ENCODE assay signal across 12 cellular contexts in genomic region chr1:198519639-198520501, GRCh38. TPM values are rescaled to one million over a fixed set of nuclear protein-coding genes. Genes with fewer than 3 reads are reported as not detected.
DNase-seq lines count a peak whose midpoint lies in the region; ATAC-seq and TF ChIP-seq lines count a peak whose summit lies in the region.
"Had no signal": no experiment of that assay in that cellular context is flagged by ENCODE, and none has a peak within 500 bp of the region (broad histone marks: within the 10 kb centered on the region; RNA-seq: fewer than 3 reads in every experiment).

No MANE protein-coding gene starts in this region.

- H3K27me3 ChIP-seq in adrenal gland (no peaks in the 10 kb centered on the region), thyroid gland (no peaks in the 10 kb centered on the region)

- H3K27ac ChIP-seq in adrenal gland (no peak overlapping the region), thyroid gland (no peak overlapping the region)
- H3K27ac ChIP-seq: epithelial cell of prostate had no signal

- H3K27ac Mint-ChIP-seq in activated T-helper 2 cell treated with anti-CD3 and anti-CD28 coated beads, Interferon-gamma antibody, Interleukin-2, Interleukin-4, amounts not matched to agents 10 μg/mL and 5 μg/mL and 100 μg/mL, durations not matched to agents 14 hours and 24 hours and 36 hours, result peak overlapping the region; percentile 85

- H3K4me1 Mint-ChIP-seq in activated T-cell treated with anti-CD3 and anti-CD28 coated beads, Interleukin-2, amount 50 U/mL, for 4 hours (ENCODE audit: low read depth), result peaks cover 80% of the 10 kb centered on the region
- peaks cover 63% of the 10 kb centered on the region for H3K4me1 Mint-ChIP-seq in activated T-helper 2 cell treated with anti-CD3 and anti-CD28 coated beads, Interferon-gamma antibody, Interleukin-2, Interleukin-4, amounts not matched to agents 10 μg/mL and 5 μg/mL and 100 μg/mL, durations not matched to agents 14 hours and 24 hours and 36 hours (ENCODE audit: low read depth)

- TF ChIP-seq POLR2A in adrenal gland (IDR thresholded peaks at IDR 0.05) (no peak), thyroid gland (IDR thresholded peaks at IDR 0.05) (no peak)

- H3K4me1 ChIP-seq in adrenal gland (replicated peaks in 1 of 2) (no peaks in the 10 kb centered on the region), thyroid gland (no peaks in the 10 kb centered on the region)

- TF ChIP-seq CTCF in adrenal gland (IDR thresholded peaks at IDR 0.05) (no peak), thyroid gland (IDR thresholded peaks at IDR 0.05) (no peak)

- no peaks in the 10 kb centered on the region for H3K36me3 ChIP-seq in adrenal gland (replicated peaks in 1 of 2)
- H3K36me3 ChIP-seq in thyroid gland, result no peaks in the 10 kb centered on the region

- H3K4me3 ChIP-seq in adrenal gland (no peak overlapping the region), thyroid gland (replicated peaks in 1 of 3) (no peak overlapping the region)

- peak overlapping the region; percentile 75 for H3K4me3 Mint-ChIP-seq in activated T-cell treated with anti-CD3 and anti-CD28 coated beads, Interleukin-2, amount 50 U/mL, for 4 hours
- H3K4me3 Mint-ChIP-seq in activated T-helper 2 cell treated with anti-CD3 and anti-CD28 coated beads, Interferon-gamma antibody, Interleukin-2, Interleukin-4, amounts not matched to agents 10 μg/mL and 5 μg/mL and 100 μg/mL, durations not matched to agents 14 hours and 24 hours and 36 hours (ENCODE audit: low read depth), result peak overlapping the region; percentile 73

- 77 to 80% (median 78%) methylated on average over 10 of the region's 10 CpGs for WGBS in adrenal gland, 4 donors
- WGBS in thyroid gland, 2 donors, result 91 to 92% methylated on average over 10 of the region's 10 CpGs

- H3K9me3 ChIP-seq in adrenal gland (replicated peaks in 1 of 3) (no peaks in the 10 kb centered on the region), thyroid gland (no peaks in the 10 kb centered on the region)

- intact Hi-C loops in activated T-helper 2 cell treated with anti-CD3 and anti-CD28 coated beads, Interferon-gamma antibody, Interleukin-2, Interleukin-4, amounts not matched to agents 10 μg/mL and 5 μg/mL and 100 μg/mL, durations not matched to agents 14 hours and 24 hours and 36 hours (cut with micrococcal nuclease), result loop anchor here (1.0 to 10.0 kb wide), 8 partner anchors 53 to 743 kb away; partner anchors contain the start of gene DENND1B
- intact Hi-C loops in adrenal gland (cut with DNase I) (no loop called here), thyroid gland (cut with DNase I) (no loop called here)

- H3K9me3 Mint-ChIP-seq in activated T-cell treated with anti-CD3 and anti-CD28 coated beads, Interleukin-2, amount 50 U/mL, for 4 hours, result no peaks in the 10 kb centered on the region
- no peaks in the 10 kb centered on the region for H3K9me3 Mint-ChIP-seq in activated T-helper 2 cell treated with anti-CD3 and anti-CD28 coated beads, Interferon-gamma antibody, Interleukin-2, Interleukin-4, amounts not matched to agents 10 μg/mL and 5 μg/mL and 100 μg/mL, durations not matched to agents 14 hours and 24 hours and 36 hours

- DNase-seq in activated T-cell treated with anti-CD3 and anti-CD28 coated beads, Interleukin-2, amount 50 U/mL, for 4 hours, result no peak
- no peak for DNase-seq in activated T-cell treated with anti-CD3 and anti-CD28 coated beads, Interleukin-2, amount 50 U/mL, for 1 hour
- DNase-seq in activated T-helper 2 cell treated with anti-CD3 and anti-CD28 coated beads, Interferon-gamma antibody, Interleukin-2, Interleukin-4, amounts not matched to agents 10 μg/mL and 5 μg/mL and 100 μg/mL, durations not matched to agents 14 hours and 24 hours and 36 hours (ENCODE audit: low spot score), result no peak
- DNase-seq in stimulated activated naive CD8-positive, alpha-beta T cell treated with anti-CD3 and anti-CD28 coated beads, Interleukin-15, Interleukin-2, amounts not matched to agents 100 U/mL and 50 U/mL, for 24 hours, result no peak
- DNase-seq in adrenal gland (no peak), thyroid gland (no peak)
- DNase-seq: HCEC 1CT had no signal

- ATAC-seq in activated T-cell treated with anti-CD3 and anti-CD28 coated beads, Interleukin-2, amount 50 U/mL, for 4 hours, result peak; percentile 52 to 56
- ATAC-seq in HG03159 (IDR thresholded peaks at IDR 0.05; ENCODE audit: unreplicated experiment) (peak; percentile 1), GM21367 (IDR thresholded peaks at IDR 0.05; ENCODE audit: unreplicated experiment) (no peak)
- peak; percentile 5 for ATAC-seq in stimulated activated naive CD8-positive, alpha-beta T cell treated with anti-CD3 and anti-CD28 coated beads, Interleukin-15, Interleukin-2, amounts not matched to agents 100 U/mL and 50 U/mL, for 24 hours

- no peaks in the 10 kb centered on the region for H3K27me3 Mint-ChIP-seq in activated T-cell treated with anti-CD3 and anti-CD28 coated beads, Interleukin-2, amount 50 U/mL, for 4 hours (ENCODE audit: low read depth)
- H3K27me3 Mint-ChIP-seq in activated T-helper 2 cell treated with anti-CD3 and anti-CD28 coated beads, Interferon-gamma antibody, Interleukin-2, Interleukin-4, amounts not matched to agents 10 μg/mL and 5 μg/mL and 100 μg/mL, durations not matched to agents 14 hours and 24 hours and 36 hours (ENCODE audit: low read depth), result no peaks in the 10 kb centered on the region

- peaks cover under 1% of the 10 kb centered on the region for H3K36me3 Mint-ChIP-seq in activated T-cell treated with anti-CD3 and anti-CD28 coated beads, Interleukin-2, amount 50 U/mL, for 4 hours (ENCODE audit: insufficient read depth)
- H3K36me3 Mint-ChIP-seq in activated T-helper 2 cell treated with anti-CD3 and anti-CD28 coated beads, Interferon-gamma antibody, Interleukin-2, Interleukin-4, amounts not matched to agents 10 μg/mL and 5 μg/mL and 100 μg/mL, durations not matched to agents 14 hours and 24 hours and 36 hours (ENCODE audit: low read depth), result no peaks in the 10 kb centered on the region

RNA-seq across cellular contexts. Expression of gene ATP6V1G3, which starts 20.6 kb away (rescaled TPM):
- total RNA-seq in activated T-cell treated with anti-CD3 and anti-CD28 coated beads, Interleukin-2, amount 50 U/mL, for 4 hours, result not detected
- total RNA-seq in activated T-helper 2 cell treated with anti-CD3 and anti-CD28 coated beads, Interferon-gamma antibody, Interleukin-2, Interleukin-4, amounts not matched to agents 10 μg/mL and 5 μg/mL and 100 μg/mL, durations not matched to agents 14 hours and 24 hours and 36 hours, result not detected in 2 replicates
- not detected for total RNA-seq in adrenal gland
- polyA plus RNA-seq in adrenal gland, result not detected
- not detected for total RNA-seq in thyroid gland
- total RNA-seq: HT-29; T-helper 2 cell treated with Interferon-gamma antibody and Interleukin-4, amounts not matched to agents 100 ng/mL and 5 ng/mL, for 36 hours had no signal
